Comparison of ENCODE assay signal across 13 cellular contexts in the genomic region with DNA sequence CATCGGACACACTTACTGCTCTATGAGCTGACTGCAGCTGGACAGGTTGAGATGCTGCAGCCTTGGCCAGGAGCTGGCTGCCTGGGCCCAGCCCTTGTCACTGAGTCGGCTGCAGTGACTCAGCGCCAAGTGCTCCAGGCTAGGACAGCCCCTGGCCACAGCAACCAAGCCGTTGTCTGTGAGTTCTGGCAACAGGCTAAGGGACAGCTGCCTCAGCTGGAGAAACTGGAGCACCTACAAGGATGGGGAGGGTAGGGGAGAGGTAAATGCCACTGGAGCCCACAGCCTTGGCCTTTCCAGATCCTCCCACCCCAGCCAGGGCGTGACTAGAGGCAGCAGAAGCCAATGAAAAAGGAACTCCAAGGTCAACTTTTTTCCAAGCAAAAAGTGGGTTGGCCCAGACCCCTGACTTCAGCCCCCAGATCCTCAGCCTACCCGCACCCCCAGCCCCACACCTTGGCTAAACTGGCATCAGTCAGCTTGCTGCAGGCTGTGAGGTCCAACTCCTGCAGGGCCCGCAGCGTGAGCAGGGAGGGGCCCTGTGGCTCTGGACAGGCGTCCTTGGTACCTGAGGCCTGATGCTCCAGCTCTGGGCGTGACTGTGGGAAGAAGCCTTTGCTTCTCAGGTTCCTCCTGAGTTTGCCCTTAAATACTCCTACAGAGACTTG. TPM values are rescaled to one million over a fixed set of nuclear protein-coding genes. Genes with fewer than 3 reads are reported as not detected.
A peak's percentile ranks its signal among the peaks of the same experiment; 100 is the strongest.
DNase-seq lines count a peak whose midpoint lies in the region; ATAC-seq, FAIRE-seq and TF ChIP-seq lines count a peak whose summit lies in the region.
"Had no signal": no experiment of that assay in that cellular context is flagged by ENCODE, and none has a peak within 500 bp of the region (broad histone marks: within the 10 kb centered on the region; RNA-seq: fewer than 3 reads in every experiment).

No MANE protein-coding gene starts in this region.

- peaks cover 20% of the 10 kb centered on the region; the same call in 2 of the 3 replicates for H3K36me3 ChIP-seq in K562 (ENCODE audit: control insufficient read depth, insufficient read depth, low read length)

- no peaks in the 10 kb centered on the region for H3K27me3 ChIP-seq in K562 (ENCODE audit: control insufficient read depth in 2 of 2, insufficient read depth in 2 of 2, low read length in 2 of 2)

- H4K20me1 ChIP-seq in K562 (replicated peaks; ENCODE audit: control insufficient read depth, insufficient read depth, low read length): no peaks in the 10 kb centered on the region; the same call in 1 of the 2 replicates

- H3K9me3 ChIP-seq in K562 (replicated peaks; ENCODE audit: control insufficient read depth, insufficient read depth, low read depth, low read length): no peaks in the 10 kb centered on the region

- H3K4me3 ChIP-seq in K562: no peak overlapping the region

- intact Hi-C loops in K562 (cut with micrococcal nuclease): no loop called here

- H3K4me2 ChIP-seq in K562 (ENCODE audit: insufficient read depth, low read length): no peak overlapping the region

- 60% methylated on average over 10 of the region's 10 CpGs for WGBS in K562 (ENCODE audit: insufficient coverage, low coverage, missing lambda C conversion rate)

- ATAC-seq in K562 (peak; percentile 71), GM21381 (IDR thresholded peaks at IDR 0.05; ENCODE audit: unreplicated experiment) (no peak)

- H3K9me1 ChIP-seq in K562 (ENCODE audit: control insufficient read depth, insufficient read depth, low read length): peaks cover 3% of the 10 kb centered on the region

- no peak for TF ChIP-seq CTCF in K562 (IDR thresholded peaks at IDR 0.05 in 2 of 3, conservative IDR thresholded peaks at IDR 0.05 in 1 of 3; ENCODE audit: insufficient read depth in 2 of 3, low read depth in 1 of 3, low read length in 3 of 3)

- H3K9ac ChIP-seq in K562 (ENCODE audit: insufficient read depth in 1 of 2, low read depth in 2 of 2, low read length in 2 of 2): peak overlapping the region in 1 of 2 experiments; percentile 80; a peak in 2 of 4 replicates

- in situ Hi-C loops in K562 (cut with MboI): no loop called here

- no peak for TF ChIP-seq EP300 in K562 (IDR thresholded peaks at IDR 0.05; ENCODE audit: low read length)

- CTCF ChIA-PET in K562 (lab: Yijun Ruan, JAX; ENCODE audit: low intra/inter-chr PET ratio): no interaction called here

- H3K27ac ChIP-seq in K562 (ENCODE audit: extremely low read depth, low read depth, low read length): no peak overlapping the region

- peak; percentile 65 for FAIRE-seq in K562 (lab: Jason Lieb, UNC)
- FAIRE-seq: GM12891 had no signal

- no peaks in the 10 kb centered on the region for H3K79me2 ChIP-seq in K562 (ENCODE audit: control insufficient read depth, insufficient read depth, low read length)

- no TSS peak for BruUV-seq in K562 (replicated peaks; lab: Mats Ljungman, UMichigan)

- H3K4me1 ChIP-seq in K562 (replicated peaks in 1 of 2; ENCODE audit: control insufficient read depth in 2 of 2, insufficient read depth in 2 of 2, low read length in 2 of 2): peaks cover 10 to 45% of the 10 kb centered on the region in 2 experiments; a peak in 4 of 5 replicates

- DNase-seq in EL (peak; percentile 71), M059J (ENCODE audit: low read depth) (peak; percentile 90), K562 (ENCODE audit: extremely low read depth in 1 of 4, low spot score in 3 of 4) (peak in 3 of 4 experiments; percentile 45 to 57 (median 48)), myocyte (ENCODE audit: low read depth) (peak; percentile 87), activated gamma-delta T cell treated with Interleukin-2 at 50 U/mL for 16 hours (no peak), NCI-H2107 (lab: John Stamatoyannopoulos, UW) (no peak), cerebellum (ENCODE audit: low spot score) (no peak)
- DNase-seq: activated T-cell treated with anti-CD3 and anti-CD28 coated beads for 4 hours; Calu3; effector CD8-positive, alpha-beta T cell; NCI-H226 had no signal

- H2AFZ ChIP-seq in K562 (ENCODE audit: low read depth, low read length): no peak overlapping the region

- POLR2A ChIA-PET in K562 (lab: Yijun Ruan, JAX): interaction anchor here (0.7 to 3.8 kb wide), 9 partner anchors 10 to 63 kb away, joined by 3 to 21 read pairs (median 6); partner anchors contain the start of gene TMEM208

- TF ChIP-seq RAD21 in K562 (CRISPR knock-in tag; conservative IDR thresholded peaks at IDR 0.05 in 1 of 2, IDR thresholded peaks at IDR 0.05 in 1 of 2): no peak

- TF ChIP-seq POLR2A in K562 (conservative IDR thresholded peaks at IDR 0.05): no peak

RNA-seq across cellular contexts. Expression of gene ELMO3, which starts 9.1 kb away (rescaled TPM):
- total RNA-seq in M059J (2014; rRNA removed; shearing (Covaris generic)): 0.62 and 1.2 TPM in 2 replicates
- total RNA-seq in K562 (2011; cell fraction: chromatin; rRNA removed; ENCODE audit: low replicate concordance): 12.1 and 42.9 TPM in 2 replicates
- 32.0 and 40.1 TPM in 2 replicates for total RNA-seq in K562 (2011; cell fraction: nucleolus; rRNA removed)
- total RNA-seq in K562 (2011; cell fraction: nucleoplasm; rRNA removed): 12.4 and 17.4 TPM in 2 replicates
- total RNA-seq in K562 (2014; rRNA removed) (1.9 and 3.1 TPM in 2 replicates), K562 (2014; rRNA removed; fragmentation: Illumina TruSeq; extraction: Trizol) (0.48 and 0.58 TPM in 2 replicates), K562 (2015; rRNA removed; fragmentation: Illumina TruSeq; extraction: Trizol) (1.5 and 1.7 TPM in 2 replicates), K562 (2021) (3.9 and 4.6 TPM in 2 replicates), myocyte (0.56 and 0.99 TPM in 2 replicates), cerebellum (0.54 TPM)
- polyA plus RNA-seq in K562 (2011; rRNA removed) (2.5 and 4.0 TPM in 2 replicates), K562 (2014; fragmentation: Illumina TruSeq; extraction: Trizol) (0.82 and 1.3 TPM in 2 replicates), K562 (2014; fragmentation: Nextera tagmentation; extraction: Ambion mirVana) (under 1 TPM; 0.04 to 0.06 TPM), K562 (2014; rRNA removed) (5.1 and 5.2 TPM in 2 replicates)
- 2.2 and 3.1 TPM in 2 replicates for polyA plus RNA-seq in K562 (2011; cell fraction: cytosol; rRNA removed)
- polyA plus RNA-seq in K562 (2011; cell fraction: nucleus; rRNA removed): 35.2 and 59.8 TPM in 2 replicates
- 3.7 and 5.7 TPM in 2 replicates for polyA plus RNA-seq in K562 (2012)
- polyA minus RNA-seq in K562 (2011; rRNA and poly(A)+ RNA removed): 0.51 and 0.53 TPM in 2 replicates
- polyA minus RNA-seq in K562 (2011; cell fraction: cytosol; rRNA and poly(A)+ RNA removed): 0.57 and 1.3 TPM in 2 replicates
- polyA minus RNA-seq in K562 (2011; cell fraction: nucleus; rRNA and poly(A)+ RNA removed): 5.8 and 7.3 TPM in 2 replicates
- polyA plus RNA-seq in myocyte (2012): 0.50 TPM

RNA-seq across cellular contexts. Expression of gene E2F4, which starts 16.0 kb away (rescaled TPM):
- 95.7 and 106 TPM in 2 replicates for total RNA-seq in M059J (2014; rRNA removed; shearing (Covaris generic))
- 211 and 651 TPM in 2 replicates for total RNA-seq in K562 (2011; cell fraction: chromatin; rRNA removed; ENCODE audit: low replicate concordance)
- 388 and 435 TPM in 2 replicates for total RNA-seq in K562 (2011; cell fraction: nucleolus; rRNA removed)
- total RNA-seq in K562 (2011; cell fraction: nucleoplasm; rRNA removed): 240 and 280 TPM in 2 replicates
- 109 and 145 TPM in 2 replicates for total RNA-seq in K562 (2014; rRNA removed)
- total RNA-seq in K562 (2014; rRNA removed; fragmentation: Illumina TruSeq; extraction: Trizol): 52.8 and 64.0 TPM in 2 replicates
- 105 and 106 TPM in 2 replicates for total RNA-seq in K562 (2015; rRNA removed; fragmentation: Illumina TruSeq; extraction: Trizol)
- 114 and 115 TPM in 2 replicates for total RNA-seq in K562 (2021)
- polyA plus RNA-seq in K562 (2011; rRNA removed): 83.4 and 101 TPM in 2 replicates
- polyA plus RNA-seq in K562 (2011; cell fraction: cytosol; rRNA removed): 110 and 215 TPM in 2 replicates
- 277 and 411 TPM in 2 replicates for polyA plus RNA-seq in K562 (2011; cell fraction: nucleus; rRNA removed)
- polyA plus RNA-seq in K562 (2012): 96.3 and 105 TPM in 2 replicates
- polyA plus RNA-seq in K562 (2014; fragmentation: Illumina TruSeq; extraction: Trizol): 127 and 129 TPM in 2 replicates
- 10 to 100 TPM in 1 of 2 experiments, 1 to 10 TPM in 1; 9.7 to 18.9 TPM for polyA plus RNA-seq in K562 (2014; fragmentation: Nextera tagmentation; extraction: Ambion mirVana)
- 139 and 150 TPM in 2 replicates for polyA plus RNA-seq in K562 (2014; rRNA removed)
- 61.7 and 80.1 TPM in 2 replicates for polyA minus RNA-seq in K562 (2011; rRNA and poly(A)+ RNA removed)
- 51.9 and 58.9 TPM in 2 replicates for polyA minus RNA-seq in K562 (2011; cell fraction: cytosol; rRNA and poly(A)+ RNA removed)
- polyA minus RNA-seq in K562 (2011; cell fraction: nucleus; rRNA and poly(A)+ RNA removed): 108 and 112 TPM in 2 replicates
- 75.8 and 93.9 TPM in 2 replicates for total RNA-seq in myocyte
- 35.6 TPM for polyA plus RNA-seq in myocyte (2012)
- 25.6 TPM for total RNA-seq in cerebellum

RNA-seq across cellular contexts. Expression of gene EXOC3L1, which starts 18.1 kb away (rescaled TPM):
- 0.54 and 1.4 TPM in 2 replicates for total RNA-seq in M059J (2014; rRNA removed; shearing (Covaris generic))
- total RNA-seq in K562 (2011; cell fraction: chromatin; rRNA removed; ENCODE audit: low replicate concordance): not detected in 2 replicates
- not detected in 2 replicates for total RNA-seq in K562 (2011; cell fraction: nucleolus; rRNA removed)
- not detected in 2 replicates for total RNA-seq in K562 (2011; cell fraction: nucleoplasm; rRNA removed)
- total RNA-seq in K562 (2014; rRNA removed) (0.12 TPM in 1 of 2 replicates, not detected in the other), K562 (2014; rRNA removed; fragmentation: Illumina TruSeq; extraction: Trizol) (not detected in 2 replicates), K562 (2015; rRNA removed; fragmentation: Illumina TruSeq; extraction: Trizol) (not detected in 2 replicates), K562 (2021) (not detected in 2 replicates), myocyte (0.99 and 2.1 TPM in 2 replicates), cerebellum (2.1 TPM)
- polyA plus RNA-seq in K562 (2011; rRNA removed) (0.08 TPM in 1 of 2 replicates, not detected in the other), K562 (2014; fragmentation: Illumina TruSeq; extraction: Trizol) (not detected in 2 replicates), K562 (2014; fragmentation: Nextera tagmentation; extraction: Ambion mirVana) (not detected), K562 (2014; rRNA removed) (not detected in 2 replicates)
- polyA plus RNA-seq in K562 (2011; cell fraction: cytosol; rRNA removed): 0.04 and 0.12 TPM in 2 replicates
- polyA plus RNA-seq in K562 (2011; cell fraction: nucleus; rRNA removed): 0.11 TPM in 1 of 2 replicates, not detected in the other
- polyA plus RNA-seq in K562 (2012): 0.10 and 0.11 TPM in 2 replicates
- polyA minus RNA-seq in K562 (2011; rRNA and poly(A)+ RNA removed): not detected in 2 replicates
- polyA minus RNA-seq in K562 (2011; cell fraction: cytosol; rRNA and poly(A)+ RNA removed): not detected in 2 replicates
- not detected in 2 replicates for polyA minus RNA-seq in K562 (2011; cell fraction: nucleus; rRNA and poly(A)+ RNA removed)
- polyA plus RNA-seq in myocyte (2012): 0.45 TPM

RNA-seq across cellular contexts. Expression of gene TMEM208, which starts 18.9 kb away (rescaled TPM):
- total RNA-seq in M059J (2014; rRNA removed; shearing (Covaris generic)): 44.2 and 44.7 TPM in 2 replicates
- 63.5 and 134 TPM in 2 replicates for total RNA-seq in K562 (2011; cell fraction: chromatin; rRNA removed; ENCODE audit: low replicate concordance)
- 154 and 182 TPM in 2 replicates for total RNA-seq in K562 (2011; cell fraction: nucleolus; rRNA removed)
- 105 and 122 TPM in 2 replicates for total RNA-seq in K562 (2011; cell fraction: nucleoplasm; rRNA removed)
- total RNA-seq in K562 (2014; rRNA removed): 43.6 and 46.8 TPM in 2 replicates
- 25.2 and 31.8 TPM in 2 replicates for total RNA-seq in K562 (2014; rRNA removed; fragmentation: Illumina TruSeq; extraction: Trizol)
- 33.3 and 37.4 TPM in 2 replicates for total RNA-seq in K562 (2015; rRNA removed; fragmentation: Illumina TruSeq; extraction: Trizol)
- total RNA-seq in K562 (2021): 46.5 and 54.3 TPM in 2 replicates
- polyA plus RNA-seq in K562 (2011; rRNA removed): 55.8 and 67.8 TPM in 2 replicates
- polyA plus RNA-seq in K562 (2011; cell fraction: cytosol; rRNA removed): 113 and 129 TPM in 2 replicates
- polyA plus RNA-seq in K562 (2011; cell fraction: nucleus; rRNA removed): 65.0 and 95.7 TPM in 2 replicates
- polyA plus RNA-seq in K562 (2012): 48.4 and 51.3 TPM in 2 replicates
- 54.1 and 61.7 TPM in 2 replicates for polyA plus RNA-seq in K562 (2014; fragmentation: Illumina TruSeq; extraction: Trizol)
- 100 to 1,000 TPM; 233 to 239 TPM for polyA plus RNA-seq in K562 (2014; fragmentation: Nextera tagmentation; extraction: Ambion mirVana)
- polyA plus RNA-seq in K562 (2014; rRNA removed): 64.4 and 72.6 TPM in 2 replicates
- polyA minus RNA-seq in K562 (2011; rRNA and poly(A)+ RNA removed): 48.1 and 54.8 TPM in 2 replicates
- 21.3 and 27.6 TPM in 2 replicates for polyA minus RNA-seq in K562 (2011; cell fraction: cytosol; rRNA and poly(A)+ RNA removed)
- 32.0 and 42.5 TPM in 2 replicates for polyA minus RNA-seq in K562 (2011; cell fraction: nucleus; rRNA and poly(A)+ RNA removed)
- 31.6 and 32.8 TPM in 2 replicates for total RNA-seq in myocyte
- polyA plus RNA-seq in myocyte (2012): 85.0 TPM
- 10.7 TPM for total RNA-seq in cerebellum

RNA-seq across cellular contexts. Expression of gene MATCAP1, which starts 24.2 kb away (rescaled TPM):
- 7.7 and 13.7 TPM in 2 replicates for total RNA-seq in M059J (2014; rRNA removed; shearing (Covaris generic))
- 49.6 and 111 TPM in 2 replicates for total RNA-seq in K562 (2011; cell fraction: chromatin; rRNA removed; ENCODE audit: low replicate concordance)
- 67.4 and 83.6 TPM in 2 replicates for total RNA-seq in K562 (2011; cell fraction: nucleolus; rRNA removed)
- total RNA-seq in K562 (2011; cell fraction: nucleoplasm; rRNA removed): 53.7 and 59.5 TPM in 2 replicates
- total RNA-seq in K562 (2014; rRNA removed) (10.3 and 13.2 TPM in 2 replicates), K562 (2014; rRNA removed; fragmentation: Illumina TruSeq; extraction: Trizol) (5.6 and 6.0 TPM in 2 replicates), K562 (2015; rRNA removed; fragmentation: Illumina TruSeq; extraction: Trizol) (9.2 and 9.9 TPM in 2 replicates), K562 (2021) (16.6 and 16.9 TPM in 2 replicates), myocyte (27.2 and 28.6 TPM in 2 replicates), cerebellum (86.7 TPM)
- polyA plus RNA-seq in K562 (2011; rRNA removed) (13.4 and 17.8 TPM in 2 replicates), K562 (2014; fragmentation: Illumina TruSeq; extraction: Trizol) (10.6 and 12.0 TPM in 2 replicates), K562 (2014; fragmentation: Nextera tagmentation; extraction: Ambion mirVana) (1 to 10 TPM; 3.4 to 3.8 TPM), K562 (2014; rRNA removed) (20.5 and 27.5 TPM in 2 replicates)
- polyA plus RNA-seq in K562 (2011; cell fraction: cytosol; rRNA removed): 19.3 and 25.9 TPM in 2 replicates
- 127 and 197 TPM in 2 replicates for polyA plus RNA-seq in K562 (2011; cell fraction: nucleus; rRNA removed)
- polyA plus RNA-seq in K562 (2012): 18.3 and 21.0 TPM in 2 replicates
- polyA minus RNA-seq in K562 (2011; rRNA and poly(A)+ RNA removed): 5.0 and 6.0 TPM in 2 replicates
- polyA minus RNA-seq in K562 (2011; cell fraction: cytosol; rRNA and poly(A)+ RNA removed): 5.5 and 9.5 TPM in 2 replicates
- polyA minus RNA-seq in K562 (2011; cell fraction: nucleus; rRNA and poly(A)+ RNA removed): 28.1 and 37.3 TPM in 2 replicates
- 13.8 TPM for polyA plus RNA-seq in myocyte (2012)

Comparison
In these comparisons a context has a peak if more than half of its experiments do, and no peak if none do; other contexts are left out.
1. DNase-seq: peak in EL (single experiment), M059J (single experiment), K562 (3 of 4) and myocyte (single experiment); none in activated gamma-delta T cell treated with Interleukin-2 at 50 U/mL for 16 hours (single experiment), NCI-H2107 (single experiment) and cerebellum (single experiment).